29 cellular contexts compared by ENCODE assay signal in genomic region chr16:15451098-15451731, GRCh38. TPM values are rescaled to one million over a fixed set of nuclear protein-coding genes. Genes with fewer than 3 reads are reported as not detected.
"Had no signal": no experiment of that assay in that cellular context is flagged by ENCODE, and none has a peak within 500 bp of the region (broad histone marks: within the 10 kb centered on the region; RNA-seq: fewer than 3 reads in every experiment).

No MANE protein-coding gene starts in this region.

- H3K4me1 ChIP-seq: adrenal gland, breast epithelium had no signal

- H3K9me3 ChIP-seq: adrenal gland, body of pancreas, breast epithelium had no signal

- ATAC-seq: activated CD8-positive, alpha-beta T cell treated with anti-CD3 and anti-CD28 coated beads, Interleukin-2, amount 10 ng/mL, durations not matched to agents 7 days and 5 days; activated naive CD4-positive, alpha-beta T cell treated with anti-CD3 and anti-CD28 coated beads, Interleukin-2, amount 50 U/mL, for 72 hours; activated naive CD8-positive, alpha-beta T cell treated with anti-CD3 and anti-CD28 coated beads, Interleukin-2, amount 50 U/mL, for 24 hours; body of pancreas had no signal

- H3K36me3 ChIP-seq: adrenal gland, brain microvascular endothelial cell, breast epithelium had no signal

- H3K4me3 ChIP-seq: adrenal gland, body of pancreas, breast epithelium had no signal

- H3K27ac ChIP-seq: adrenal gland, body of pancreas, brain microvascular endothelial cell, breast epithelium, VCaP had no signal

- DNase-seq: activated B cell treated with CpG ODN at 0.5 μM for 24 hours; activated CD4-positive, alpha-beta memory T cell treated with anti-CD3 and anti-CD28 coated beads, Interleukin-2, amount 10 ng/mL, durations not matched to agents 7 days and 5 days; activated CD4-positive, alpha-beta T cell treated with anti-CD3 and anti-CD28 coated beads for 4 hours; activated CD4-positive, alpha-beta T cell treated with anti-CD3 and anti-CD28 coated beads, Interleukin-2, amount 10 ng/mL, durations not matched to agents 7 days and 5 days; activated CD4-positive, alpha-beta T cell treated with anti-CD3 and anti-CD28 coated beads, Interleukin-2, amount 50 U/mL, for 48 hours; activated CD4-positive, CD25-positive, alpha-beta regulatory T cell treated with anti-CD3 and anti-CD28 coated beads, Interleukin-2, amount 50 U/mL, for 72 hours; activated CD8-positive, alpha-beta memory T cell treated with anti-CD3 and anti-CD28 coated beads for 24 hours; activated CD8-positive, alpha-beta memory T cell treated with anti-CD3 and anti-CD28 coated beads, Interleukin-2, amount 50 U/mL, for 4 hours; activated CD8-positive, alpha-beta T cell treated with anti-CD3 and anti-CD28 coated beads, Interleukin-2, amount 10 ng/mL, durations not matched to agents 7 days and 5 days; activated effector memory CD4-positive, alpha-beta T cell treated with Interleukin-2 at 50 U/mL for 16 hours; activated gamma-delta T cell; activated naive CD4-positive, alpha-beta T cell treated with anti-CD3 and anti-CD28 coated beads, Interleukin-2, amount 50 U/mL, for 16 hours; activated naive CD4-positive, alpha-beta T cell treated with Interleukin-2 at 50 U/mL for 16 hours; activated naive CD8-positive, alpha-beta T cell treated with anti-CD3 and anti-CD28 coated beads, Interleukin-2, amount 10 ng/mL, durations not matched to agents 7 days and 5 days; activated naive CD8-positive, alpha-beta T cell treated with anti-CD3 and anti-CD28 coated beads, Interleukin-2, amount 50 U/mL, for 24 hours; activated T-cell treated with anti-CD3 and anti-CD28 coated beads, Interleukin-2, amount 50 U/mL, for 24 hours; activated T-cell treated with anti-CD3 and anti-CD28 coated beads, Interleukin-2, amount 50 U/mL, for 48 hours; adrenal gland; amniotic stem cell; body of pancreas; brain microvascular endothelial cell; central memory CD4-positive, alpha-beta T cell; SW 1271; T-helper 1 cell; T-helper 2 cell; T-helper 9 cell had no signal

- H3K27me3 ChIP-seq: adrenal gland, body of pancreas, brain microvascular endothelial cell, breast epithelium had no signal

RNA-seq across cellular contexts. Expression of gene MPV17L, which starts 55.7 kb away (rescaled TPM):
- total RNA-seq: activated CD4-positive, alpha-beta memory T cell treated with anti-CD3 and anti-CD28 coated beads, Interleukin-2, amount 10 ng/mL, durations not matched to agents 7 days and 5 days; activated CD4-positive, alpha-beta T cell treated with anti-CD3 and anti-CD28 coated beads, Interleukin-2, amount 10 ng/mL, durations not matched to agents 7 days and 5 days; activated CD8-positive, alpha-beta T cell treated with anti-CD3 and anti-CD28 coated beads, Interleukin-2, amount 10 ng/mL, durations not matched to agents 7 days and 5 days; activated naive CD4-positive, alpha-beta T cell treated with anti-CD3 and anti-CD28 coated beads, Interleukin-2, amount 50 U/mL, for 72 hours; activated naive CD8-positive, alpha-beta T cell treated with anti-CD3 and anti-CD28 coated beads, Interleukin-2, amount 10 ng/mL, durations not matched to agents 7 days and 5 days had no signal
